ENCODE assay signal across 17 cellular contexts in the genomic region with DNA sequence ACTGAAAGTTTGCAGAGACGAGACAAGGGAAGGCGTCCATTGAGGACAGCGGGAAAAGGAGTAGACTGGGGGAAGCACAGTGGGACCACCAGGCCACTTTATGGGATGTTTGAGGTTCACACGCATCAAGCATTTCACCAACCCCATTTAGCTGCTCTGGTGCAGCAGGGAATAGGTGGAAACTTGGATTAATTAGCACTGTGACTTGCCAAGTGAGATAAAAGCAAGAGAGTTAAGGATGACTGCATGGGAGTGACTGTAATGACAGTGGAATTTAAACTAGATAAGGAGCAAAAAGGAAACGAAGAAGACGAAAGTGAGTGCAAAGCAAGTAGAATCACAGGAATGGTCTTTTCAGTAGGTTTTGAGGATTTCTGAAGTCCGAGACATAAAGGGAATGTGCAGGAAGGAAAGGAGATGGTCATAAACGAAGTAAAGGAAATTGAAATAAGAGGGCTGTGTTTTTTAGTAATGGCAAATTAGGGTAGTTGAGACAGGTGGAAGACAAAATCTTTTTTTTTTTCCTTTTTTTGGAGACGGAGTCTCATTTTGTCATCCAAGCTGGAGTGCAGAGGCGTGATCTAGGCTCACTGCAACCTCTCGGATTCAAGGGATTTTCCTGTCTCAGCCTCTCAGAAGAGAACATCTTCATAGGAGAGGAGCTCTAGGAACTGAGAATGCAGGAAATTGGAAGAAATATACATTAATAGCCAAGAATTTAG.
"Had no signal": no experiment of that assay in that cellular context is flagged by ENCODE, and none has a peak within 500 bp of the region (broad histone marks: within the 10 kb centered on the region; RNA-seq: fewer than 3 reads in every experiment).

No MANE protein-coding gene starts in this region.

- H3K27me3 ChIP-seq: neutrophil had no signal

- H3K9me3 ChIP-seq: neutrophil had no signal

- FAIRE-seq: frontal cortex had no signal

- H3K27ac ChIP-seq: neutrophil had no signal

- ATAC-seq: activated CD8-positive, alpha-beta memory T cell treated with anti-CD3 and anti-CD28 coated beads, Interleukin-2, amount 10 ng/mL, durations not matched to agents 7 days and 5 days; naive thymus-derived CD8-positive, alpha-beta T cell; stimulated activated naive CD8-positive, alpha-beta T cell treated with anti-CD3 and anti-CD28 coated beads, Interleukin-15, Interleukin-2, amounts not matched to agents 100 U/mL and 50 U/mL, for 24 hours had no signal

- H3K36me3 ChIP-seq: neutrophil had no signal

- DNase-seq: activated CD4-positive, alpha-beta memory T cell treated with anti-CD3 and anti-CD28 coated beads, Interleukin-2, amount 10 ng/mL, durations not matched to agents 7 days and 5 days; activated CD8-positive, alpha-beta memory T cell treated with anti-CD3 and anti-CD28 coated beads, Interleukin-2, amount 10 ng/mL, durations not matched to agents 7 days and 5 days; activated naive CD4-positive, alpha-beta T cell; activated naive CD8-positive, alpha-beta T cell treated with anti-CD3 and anti-CD28 coated beads, Interleukin-2, amount 10 ng/mL, durations not matched to agents 7 days and 5 days; cortex of kidney; immature natural killer cell; kidney glomerular epithelial cell; mesenchymal stem cell; naive thymus-derived CD8-positive, alpha-beta T cell; retina; stimulated activated naive CD8-positive, alpha-beta T cell treated with anti-CD3 and anti-CD28 coated beads, Interleukin-15, Interleukin-2, amounts not matched to agents 100 U/mL and 50 U/mL, for 24 hours; substantia nigra; SW 1271; T-helper 2 cell; trophoblast cell had no signal
